9 cellular contexts compared by ENCODE assay signal in genomic region chr17:6713130-6713917, GRCh38. TPM values are rescaled to one million over a fixed set of nuclear protein-coding genes. Genes with fewer than 3 reads are reported as not detected.
DNase-seq lines count a peak whose midpoint lies in the region; ATAC-seq and TF ChIP-seq lines count a peak whose summit lies in the region.
"Had no signal": no experiment of that assay in that cellular context is flagged by ENCODE, and none has a peak within 500 bp of the region (broad histone marks: within the 10 kb centered on the region; RNA-seq: fewer than 3 reads in every experiment).

TSS of gene SLC13A5 (minus strand) at chr17:6713369. CDS start at chr17:6713333, 36 bp downstream.

- no peak for TF ChIP-seq POLR2A in body of pancreas (IDR thresholded peaks at IDR 0.05)

- peaks cover 0 to 14% (median 0%) of the 10 kb centered on the region in 11 experiments; a peak in 4 of 22 replicates for H4K20me1 ChIP-seq in BLaER1 treated with 17β-estradiol and CSF1 and Interleukin-3, amounts not matched to agents 10 nM and 100 nM
- no peaks in the 10 kb centered on the region for H4K20me1 ChIP-seq in MM.1S (ENCODE audit: insufficient read depth, low read length)

- peak within 1 kb of the TSS; percentile 76 to 92 (median 87) for H3K4me2 ChIP-seq in BLaER1 treated with 17β-estradiol and CSF1 and Interleukin-3, amounts not matched to agents 10 nM and 100 nM
- no peak within 1 kb of the TSS for H3K4me2 ChIP-seq in MM.1S (ENCODE audit: low read depth, low read length)

- ATAC-seq in body of pancreas (no peak), upper lobe of right lung (peak; percentile 42), HG02970 (IDR thresholded peaks at IDR 0.05; ENCODE audit: low FRiP score, unreplicated experiment) (no peak), GM19035 (IDR thresholded peaks at IDR 0.05; ENCODE audit: unreplicated experiment) (no peak)

- peaks cover 20 to 31% (median 25%) of the 10 kb centered on the region in 10 experiments for H3K4me1 ChIP-seq in BLaER1 treated with 17β-estradiol and CSF1 and Interleukin-3, amounts not matched to agents 10 nM and 100 nM
- H3K4me1 ChIP-seq in HUES6 (ENCODE audit: control insufficient read depth, insufficient read depth, low read length) (peaks cover 11% of the 10 kb centered on the region), body of pancreas (peaks cover 11% of the 10 kb centered on the region), upper lobe of right lung (peaks cover 11% of the 10 kb centered on the region), MM.1S (ENCODE audit: low read length) (no peaks in the 10 kb centered on the region)

- TF ChIP-seq CTCF in body of pancreas (IDR thresholded peaks at IDR 0.05) (peak in 2 of 7 experiments; percentile 14 to 24), upper lobe of right lung (IDR thresholded peaks at IDR 0.05) (peak; percentile 22), MM.1S (IDR thresholded peaks at IDR 0.05; ENCODE audit: low read length) (no peak)

- no peak within 1 kb of the TSS for H2AFZ ChIP-seq in MM.1S (ENCODE audit: low read length)

- H3K27me3 ChIP-seq in BLaER1 treated with 17β-estradiol and CSF1 and Interleukin-3, amounts not matched to agents 10 nM and 100 nM = peaks cover 25 to 32% (median 27%) of the 10 kb centered on the region in 11 experiments
- H3K27me3 ChIP-seq in HUES6 (ENCODE audit: control insufficient read depth, insufficient read depth, low read length) (peaks cover 33% of the 10 kb centered on the region), body of pancreas (peaks cover 0 to 9% of the 10 kb centered on the region in 2 donors), upper lobe of right lung (peaks cover 47% of the 10 kb centered on the region), MM.1S (replicated peaks; ENCODE audit: insufficient read depth, low read length) (peaks cover 57% of the 10 kb centered on the region)

- H3K9ac ChIP-seq in BLaER1 treated with 17β-estradiol and CSF1 and Interleukin-3, amounts not matched to agents 10 nM and 100 nM = peak within 1 kb of the TSS in 7 of 11 experiments; percentile 7 to 50 (median 26); a peak in 7 of 22 replicates
- H3K9ac ChIP-seq in HUES6 (ENCODE audit: low read length) (peak within 1 kb of the TSS; percentile 51), MM.1S (ENCODE audit: low read length) (no peak within 1 kb of the TSS)

- intact Hi-C loops in body of pancreas (cut with DNase I) (no loop called here), upper lobe of right lung (cut with DNase I) (no loop called here)

- no peaks in the 10 kb centered on the region for H3F3A ChIP-seq in MM.1S (ENCODE audit: insufficient read depth, low read length)

- H3K9me3 ChIP-seq in BLaER1 treated with 17β-estradiol and CSF1 and Interleukin-3, amounts not matched to agents 10 nM and 100 nM (replicated peaks in 1 of 11) = peaks cover 9 to 26% (median 19%) of the 10 kb centered on the region in 11 experiments; a peak in 17 of 22 replicates
- H3K9me3 ChIP-seq in HUES6 (ENCODE audit: control insufficient read depth, insufficient read depth, low read depth, low read length) (no peaks in the 10 kb centered on the region), body of pancreas (no peaks in the 10 kb centered on the region), upper lobe of right lung (no peaks in the 10 kb centered on the region), MM.1S (replicated peaks; ENCODE audit: insufficient read depth, low read length) (no peaks in the 10 kb centered on the region)

- H3K27ac ChIP-seq in BLaER1 treated with 17β-estradiol and CSF1 and Interleukin-3, amounts not matched to agents 10 nM and 100 nM = no peak within 1 kb of the TSS
- H3K27ac ChIP-seq in HUES6 (ENCODE audit: low read depth, low read length) (no peak within 1 kb of the TSS), body of pancreas (no peak within 1 kb of the TSS), upper lobe of right lung (no peak within 1 kb of the TSS), MM.1S (ENCODE audit: low read length) (no peak within 1 kb of the TSS)

- 1 to 2% methylated on average over 28 to 69 of the region's 71 CpGs for WGBS in body of pancreas, 2 donors

- no peaks in the 10 kb centered on the region for H3K9me2 ChIP-seq in MM.1S (replicated peaks; ENCODE audit: insufficient read depth, low read length)

- H3K79me2 ChIP-seq in MM.1S (ENCODE audit: low read length) = no peaks in the 10 kb centered on the region

- peak within 1 kb of the TSS; percentile 37 to 65 (median 50) for H3K4me3 ChIP-seq in BLaER1 treated with 17β-estradiol and CSF1 and Interleukin-3, amounts not matched to agents 10 nM and 100 nM
- H3K4me3 ChIP-seq in HUES6 (ENCODE audit: low read depth, low read length) (peak within 1 kb of the TSS; percentile 68), body of pancreas (no peak within 1 kb of the TSS), upper lobe of right lung (peak within 1 kb of the TSS; percentile 16), MM.1S (ENCODE audit: low read length) (no peak within 1 kb of the TSS)
- H3K4me3 ChIP-seq: lung had no signal

- H3K36me3 ChIP-seq in BLaER1 treated with 17β-estradiol and CSF1 and Interleukin-3, amounts not matched to agents 10 nM and 100 nM = no peaks in the 10 kb centered on the region
- H3K36me3 ChIP-seq in HUES6 (ENCODE audit: control insufficient read depth, insufficient read depth, low read length) (no peaks in the 10 kb centered on the region), body of pancreas (replicated peaks in 1 of 2; ENCODE audit: insufficient read depth in 1 of 2, low read depth in 2 of 2) (no peaks in the 10 kb centered on the region), upper lobe of right lung (no peaks in the 10 kb centered on the region), MM.1S (replicated peaks; ENCODE audit: insufficient read depth, low read length) (no peaks in the 10 kb centered on the region)

- DNase-seq in body of pancreas (peak in 3 of 4 donors; percentile 10 to 25 (median 20)), islet precursor cell (peak; percentile 95), upper lobe of right lung (no peak), MM.1S (no peak)

RNA-seq across cellular contexts. Expression of gene SLC13A5, which starts in this region (rescaled TPM):
- not detected for total RNA-seq in body of pancreas
- total RNA-seq in upper lobe of right lung = not detected

Comparison
In these comparisons a context has a peak if more than half of its experiments do, and no peak if none do; other contexts are left out.
1. Peak in DNase-seq in body of pancreas; RNA of the gene not detected or under 1 TPM.
2. Peak in ATAC-seq and H3K4me3 ChIP-seq in upper lobe of right lung; RNA of the gene not detected or under 1 TPM.
3. H3K4me3 ChIP-seq: peak in BLaER1 treated with 17β-estradiol and CSF1 and Interleukin-3, amounts not matched to agents 10 nM and 100 nM (10 of 10) and HUES6 (single experiment); none in body of pancreas (0 of 2) and MM.1S (single experiment).